9 cellular contexts compared by ENCODE assay signal in genomic region chr4:144645621-144646522, GRCh38. TPM values are rescaled to one million over a fixed set of nuclear protein-coding genes. Genes with fewer than 3 reads are reported as not detected.
DNase-seq lines count a peak whose midpoint lies in the region; ATAC-seq and TF ChIP-seq lines count a peak whose summit lies in the region.
"Had no signal": no experiment of that assay in that cellular context is flagged by ENCODE, and none has a peak within 500 bp of the region (broad histone marks: within the 10 kb centered on the region; RNA-seq: fewer than 3 reads in every experiment).

HHIP (plus strand) TSS chr4:144646156; CDS start chr4:144646676, 520 bp downstream.

- DNase-seq in D341Med (ENCODE audit: low spot score) (peak; percentile 87), NOMO-1 (lab: John Stamatoyannopoulos, UW; ENCODE audit: unreplicated experiment in 2 of 2) (peak; percentile 50 to 52), astrocyte of the spinal cord (ENCODE audit: low read depth, low spot score) (peak; percentile 90), hippocampal formation (lab: John Stamatoyannopoulos, UW) (peak; percentile 77 to 78), progenitor cell of endocrine pancreas (ENCODE audit: low spot score, unreplicated experiment) (peak; percentile 45)

- no peaks in the 10 kb centered on the region for H3K36me3 Mint-ChIP-seq in progenitor cell of endocrine pancreas (ENCODE audit: insufficient read depth)

- TF ChIP-seq CTCF in astrocyte of the spinal cord (IDR thresholded peaks at IDR 0.05; ENCODE audit: low read depth, low read length), result no peak
- TF ChIP-seq CTCF in progenitor cell of endocrine pancreas (IDR thresholded peaks at IDR 0.05; ENCODE audit: unreplicated experiment), result no peak

- H3K4me1 Mint-ChIP-seq in progenitor cell of endocrine pancreas (ENCODE audit: low read depth), result peaks cover 30% of the 10 kb centered on the region

- H3K4me3 Mint-ChIP-seq in progenitor cell of endocrine pancreas (ENCODE audit: low read depth), result peak within 1 kb of the TSS; percentile 76

- in situ Hi-C loops in astrocyte of the spinal cord (cut with HindIII; ENCODE audit: low sequenced_read_pairs), result no loop called here

- no peaks in the 10 kb centered on the region for H3K9me3 Mint-ChIP-seq in progenitor cell of endocrine pancreas (ENCODE audit: low read depth)

- ATAC-seq in GM21390 (IDR thresholded peaks at IDR 0.05; ENCODE audit: unreplicated experiment), result peak; percentile 39
- ATAC-seq in HG03025 (IDR thresholded peaks at IDR 0.05; ENCODE audit: low FRiP score, unreplicated experiment), result no peak
- ATAC-seq in HG03460 (IDR thresholded peaks at IDR 0.05; ENCODE audit: unreplicated experiment), result no peak

- peak within 1 kb of the TSS; percentile 71 for H3K27ac Mint-ChIP-seq in progenitor cell of endocrine pancreas

- H3K4me3 ChIP-seq in astrocyte of the spinal cord (ENCODE audit: low read depth, low read length), result peak within 1 kb of the TSS; percentile 87

- peaks cover 46% of the 10 kb centered on the region for H3K27me3 Mint-ChIP-seq in progenitor cell of endocrine pancreas

RNA-seq across cellular contexts. Expression of gene HHIP, which starts in this region (rescaled TPM):
- 0.22 and 0.44 TPM in 2 replicates for total RNA-seq in progenitor cell of endocrine pancreas
- total RNA-seq: T-helper 1 cell treated with Interleukin-12 subunit alpha and Interleukin-12 subunit beta and Interleukin-4 antibody, amounts not matched to agents 30 ng/mL and 1 ng/mL, for 36 hours had no signal

Comparison
In these comparisons a context has a peak if more than half of its experiments do, and no peak if none do; other contexts are left out.
1. Peak in DNase-seq in progenitor cell of endocrine pancreas; RNA of the gene not detected or under 1 TPM.